In genomic region chr18:69400253-69400975, GRCh38 we compare ENCODE assay signal across 9 cellular contexts. TPM values are rescaled to one million over a fixed set of nuclear protein-coding genes. Genes with fewer than 3 reads are reported as not detected.
A peak's percentile ranks its signal among the peaks of the same experiment; 100 is the strongest.
DNase-seq lines count a peak whose midpoint lies in the region; ATAC-seq and TF ChIP-seq lines count a peak whose summit lies in the region.
"Had no signal": no experiment of that assay in that cellular context is flagged by ENCODE, and none has a peak within 500 bp of the region (broad histone marks: within the 10 kb centered on the region; RNA-seq: fewer than 3 reads in every experiment).

DOK6 (plus strand) TSS chr18:69400888.

- DNase-seq in D341Med (ENCODE audit: low spot score) (peak; percentile 96), NCI-H1092 (lab: John Stamatoyannopoulos, UW) (peak; percentile 86), fibroblast of lung (ENCODE audit: low read depth in 2 of 2) (peak; percentile 83 to 85), uterus (peak; percentile 20 to 39)
- DNase-seq: naive B cell had no signal

- no peaks in the 10 kb centered on the region for H3K36me3 ChIP-seq in fibroblast of lung (ENCODE audit: control insufficient read depth, insufficient read depth, low read length)
- H3K36me3 ChIP-seq in muscle layer of colon (ENCODE audit: insufficient read depth, low read length): no peaks in the 10 kb centered on the region
- no peaks in the 10 kb centered on the region for H3K36me3 ChIP-seq in uterus

- H3K9me3 ChIP-seq in fibroblast of lung (ENCODE audit: control insufficient read depth, insufficient read depth, low read depth, low read length): no peaks in the 10 kb centered on the region
- no peaks in the 10 kb centered on the region for H3K9me3 ChIP-seq in muscle layer of colon (ENCODE audit: low read length)
- H3K9me3 ChIP-seq in uterus: no peaks in the 10 kb centered on the region

- TF ChIP-seq POLR2A in uterus (IDR thresholded peaks at IDR 0.05): no peak

- H2AFZ ChIP-seq in fibroblast of lung (ENCODE audit: low read length): peak within 1 kb of the TSS; percentile 96

- peak within 1 kb of the TSS; percentile 94 for H3K4me2 ChIP-seq in fibroblast of lung (ENCODE audit: extremely low read depth, insufficient read depth, low read length)

- H3K4me3 ChIP-seq in WI38 (ENCODE audit: low read depth, low read length) (peak within 1 kb of the TSS; percentile 53), fibroblast of lung (replicated peaks in 1 of 4; ENCODE audit: control extremely low read depth in 1 of 4, insufficient read depth in 1 of 4, low read depth in 3 of 4, low read length in 4 of 4) (peak within 1 kb of the TSS; percentile 70 to 81 (median 74)), muscle layer of colon (ENCODE audit: low read depth in 1 of 2, low read length in 2 of 2) (peak within 1 kb of the TSS; percentile 44 to 67), uterus (peak within 1 kb of the TSS; percentile 38 to 41)

- no peaks in the 10 kb centered on the region for H3K79me2 ChIP-seq in fibroblast of lung (ENCODE audit: control insufficient read depth, insufficient read depth, low read length)

- H3K9ac ChIP-seq in fibroblast of lung (ENCODE audit: insufficient read depth, low read length) (peak within 1 kb of the TSS; percentile 55), muscle layer of colon (ENCODE audit: low read length) (no peak within 1 kb of the TSS)

- intact Hi-C loops in uterus (cut with DNase I; ENCODE audit: low total_unique reads): no loop called here

- no peak for TF ChIP-seq CTCF in WI38 (IDR thresholded peaks at IDR 0.05; ENCODE audit: low read depth, low read length)
- no peak for TF ChIP-seq CTCF in fibroblast of lung (conservative IDR thresholded peaks at IDR 0.05 in 1 of 2, IDR thresholded peaks at IDR 0.05 in 1 of 2; ENCODE audit: low read depth in 1 of 2, low read length in 2 of 2)
- TF ChIP-seq CTCF in uterus (IDR thresholded peaks at IDR 0.05): no peak

- ATAC-seq in GM18519 (IDR thresholded peaks at IDR 0.05; ENCODE audit: low FRiP score, unreplicated experiment): no peak
- ATAC-seq in HG03108 (IDR thresholded peaks at IDR 0.05; ENCODE audit: unreplicated experiment): no peak

- H4K20me1 ChIP-seq in fibroblast of lung (ENCODE audit: control insufficient read depth, extremely low read depth, insufficient read depth, low read length): no peaks in the 10 kb centered on the region

- H3K4me1 ChIP-seq in fibroblast of lung (ENCODE audit: control insufficient read depth, extremely low read depth, insufficient read depth, low read length): peaks cover 3% of the 10 kb centered on the region
- H3K4me1 ChIP-seq in muscle layer of colon (ENCODE audit: insufficient read depth, low read length): no peaks in the 10 kb centered on the region
- peaks cover 0 to 8% of the 10 kb centered on the region in 2 donors for H3K4me1 ChIP-seq in uterus

- H3K27ac ChIP-seq in fibroblast of lung (ENCODE audit: insufficient read depth, low read length): peak within 1 kb of the TSS; percentile 53
- H3K27ac ChIP-seq in muscle layer of colon (ENCODE audit: low read depth, low read length): no peak within 1 kb of the TSS
- H3K27ac ChIP-seq in uterus: peak within 1 kb of the TSS; percentile 39 to 73

- H3K27me3 ChIP-seq in fibroblast of lung (ENCODE audit: control insufficient read depth, insufficient read depth, low read length): no peaks in the 10 kb centered on the region
- H3K27me3 ChIP-seq in muscle layer of colon (ENCODE audit: control insufficient read depth in 1 of 2, insufficient read depth in 2 of 2, low read length in 2 of 2): peaks cover 0 to 14% of the 10 kb centered on the region in 2 donors
- H3K27me3 ChIP-seq in uterus: no peaks in the 10 kb centered on the region

RNA-seq across cellular contexts. Expression of gene DOK6, which starts in this region (rescaled TPM):
- total RNA-seq in fibroblast of lung (4.0 and 6.7 TPM in 2 replicates), uterus (1 to 10 TPM in 3 of 4 donors, under 1 TPM in 1; 0.26 to 9.5 (median 1.4) TPM)
- polyA plus RNA-seq in fibroblast of lung: 5.4 and 7.8 TPM in 2 replicates
- polyA plus RNA-seq in fibroblast of lung (2012): 1.8 and 3.2 TPM in 2 replicates
- 5.5 and 14.0 TPM in 2 replicates for polyA minus RNA-seq in fibroblast of lung (ENCODE audit: low replicate concordance)

Comparison
In these comparisons a context has a peak if more than half of its experiments do, and no peak if none do; other contexts are left out.
1. DNase-seq: peak in every context shown above with its lines; median percentile 96 in D341Med; 86 in NCI-H1092; 84 in fibroblast of lung; 30 in uterus.